In the genomic region with DNA sequence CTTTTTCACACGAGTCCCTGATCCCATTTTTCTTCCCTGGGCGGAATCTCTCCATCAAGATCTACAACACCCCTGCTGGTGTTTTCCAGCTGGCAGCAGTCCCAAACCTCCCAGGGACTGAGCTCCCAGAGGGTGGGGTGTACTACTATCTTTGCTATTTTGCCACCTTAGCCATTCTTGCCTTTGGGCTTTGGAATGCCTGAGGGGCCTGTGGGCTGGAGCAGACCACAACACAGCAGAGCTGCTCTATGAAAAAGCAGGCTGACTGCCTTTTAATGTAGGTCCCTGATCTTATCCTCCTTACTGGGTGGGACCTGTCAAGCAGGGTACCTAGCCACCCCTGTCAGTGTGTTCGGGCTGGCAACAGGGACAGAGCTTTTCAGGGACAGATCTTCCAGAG, we compare ENCODE assay signal across 32 cellular contexts.
DNase-seq lines count a peak whose midpoint lies in the region; ATAC-seq, FAIRE-seq and TF ChIP-seq lines count a peak whose summit lies in the region.
"Had no signal": no experiment of that assay in that cellular context is flagged by ENCODE, and none has a peak within 500 bp of the region (broad histone marks: within the 10 kb centered on the region; RNA-seq: fewer than 3 reads in every experiment).

No MANE protein-coding gene starts in this region.

- no peak for TF ChIP-seq POLR2A in K562 (conservative IDR thresholded peaks at IDR 0.05)

- no TSS peak for BruUV-seq in K562 (replicated peaks; lab: Mats Ljungman, UMichigan)

- H3K36me3 ChIP-seq in BE2C (no peaks in the 10 kb centered on the region), K562 (ENCODE audit: control insufficient read depth, insufficient read depth, low read length) (no peaks in the 10 kb centered on the region), mucosa of descending colon (ENCODE audit: low read depth) (no peaks in the 10 kb centered on the region), psoas muscle (ENCODE audit: insufficient read depth in 1 of 2, low read depth in 1 of 2) (no peaks in the 10 kb centered on the region)
- H3K36me3 ChIP-seq: MG63, SJCRH30 had no signal

- no peak for FAIRE-seq in K562 (lab: Jason Lieb, UNC)
- FAIRE-seq: GM12878 had no signal

- intact Hi-C loops in K562 (cut with micrococcal nuclease) (no loop called here), mucosa of descending colon (cut with DNase I, micrococcal nuclease) (no loop called here), psoas muscle (cut with DNase I) (no loop called here)

- peak overlapping the region; percentile 8; the same call in 1 of the 2 replicates for H3K4me3 ChIP-seq in BE2C (ENCODE audit: low read depth, low read length)
- H3K4me3 ChIP-seq in K562: peak overlapping the region; percentile 5; the same call in 1 of the 2 replicates
- no peak overlapping the region for H3K4me3 ChIP-seq in mucosa of descending colon
- H3K4me3 ChIP-seq in psoas muscle: no peak overlapping the region
- H3K4me3 ChIP-seq: GM12878, MG63, SJCRH30 had no signal

- CTCF ChIA-PET in K562 (lab: Yijun Ruan, JAX; ENCODE audit: low intra/inter-chr PET ratio): no interaction called here

- 16% methylated on average over 3 of the region's 3 CpGs for WGBS in K562 (ENCODE audit: insufficient coverage, low coverage, missing lambda C conversion rate)
- 79 to 90% (median 87%) methylated on average over 3 of the region's 3 CpGs for WGBS in psoas muscle, 3 donors

- no peaks in the 10 kb centered on the region for H4K20me1 ChIP-seq in K562 (replicated peaks; ENCODE audit: control insufficient read depth, insufficient read depth, low read length)

- in situ Hi-C loops in K562 (cut with MboI): no loop called here

- H3K79me2 ChIP-seq in K562 (ENCODE audit: control insufficient read depth, insufficient read depth, low read length): no peaks in the 10 kb centered on the region

- H3K4me2 ChIP-seq in K562 (ENCODE audit: insufficient read depth, low read length): peak overlapping the region; percentile 75

- H3K9me3 ChIP-seq in BE2C (no peaks in the 10 kb centered on the region), K562 (replicated peaks; ENCODE audit: control insufficient read depth, insufficient read depth, low read depth, low read length) (0 out of 2 replicates have a peak, but pooled peaks cover 4% of the 10 kb centered on the region), mucosa of descending colon (no peaks in the 10 kb centered on the region), psoas muscle (no peaks in the 10 kb centered on the region)
- H3K9me3 ChIP-seq: SJCRH30 had no signal

- no peak for TF ChIP-seq RAD21 in K562 (CRISPR knock-in tag; conservative IDR thresholded peaks at IDR 0.05 in 1 of 2, IDR thresholded peaks at IDR 0.05 in 1 of 2)

- no peaks in the 10 kb centered on the region for H3K27me3 ChIP-seq in BE2C
- no peaks in the 10 kb centered on the region for H3K27me3 ChIP-seq in K562 (ENCODE audit: control insufficient read depth in 2 of 2, insufficient read depth in 2 of 2, low read length in 2 of 2)
- H3K27me3 ChIP-seq in psoas muscle (ENCODE audit: insufficient read depth in 3 of 3, low read length in 2 of 3): no peaks in the 10 kb centered on the region
- H3K27me3 ChIP-seq: MG63, SJCRH30 had no signal

- peak; percentile 75 for DNase-seq in BE2C
- DNase-seq in NCI-H226: peak; percentile 58
- DNase-seq in K562 (ENCODE audit: extremely low read depth in 1 of 4, low spot score in 3 of 4): peak in 1 of 4 experiments; percentile 14
- DNase-seq in myocyte (ENCODE audit: low read depth): peak; percentile 57
- no peak for DNase-seq in mucosa of descending colon
- DNase-seq in psoas muscle: no peak
- DNase-seq: 8988T; activated CD4-positive, alpha-beta T cell treated with anti-CD3 and anti-CD28 coated beads for 48 hours; activated CD8-positive, alpha-beta memory T cell treated with anti-CD3 and anti-CD28 coated beads for 24 hours; activated T-cell treated with anti-CD3 and anti-CD28 coated beads for 4 hours; anterior cingulate cortex; Calu3; central memory CD4-positive, alpha-beta T cell; effector memory CD8-positive, alpha-beta T cell; H7; head of caudate nucleus; KBM-7; kidney glomerular epithelial cell; MG63; midbrain; natural killer cell; NCI-H1417 treated with DMSO at 0.1 percent for 48 hours; NCI-H2081; nucleus accumbens; stimulated activated naive B cell treated with anti-CD40 and anti-IgM and Interleukin-4, amounts not matched to agents 10 μg/mL and 1 μg/mL and 100 μg/mL, for 72 hours; T-helper 9 cell had no signal

- H3K4me1 ChIP-seq in BE2C (peaks cover 27% of the 10 kb centered on the region), K562 (replicated peaks in 1 of 2; ENCODE audit: control insufficient read depth in 2 of 2, insufficient read depth in 2 of 2, low read length in 2 of 2) (peaks cover 3 to 12% of the 10 kb centered on the region in 2 experiments; a peak in 3 of 5 replicates), mucosa of descending colon (ENCODE audit: low read depth) (no peaks in the 10 kb centered on the region), psoas muscle (no peaks in the 10 kb centered on the region)
- H3K4me1 ChIP-seq: SJCRH30 had no signal

- peak overlapping the region; percentile 47 for H2AFZ ChIP-seq in K562 (ENCODE audit: low read depth, low read length)

- H3K27ac ChIP-seq in K562 (ENCODE audit: extremely low read depth, low read depth, low read length) (peak overlapping the region; percentile 74), psoas muscle (no peak overlapping the region)
- H3K27ac ChIP-seq: SJCRH30, VCaP had no signal

- POLR2A ChIA-PET in K562 (lab: Yijun Ruan, JAX): no interaction called here

- TF ChIP-seq EP300 in K562 (IDR thresholded peaks at IDR 0.05; ENCODE audit: low read length): no peak

- no peak for TF ChIP-seq CTCF in BE2C (IDR thresholded peaks at IDR 0.05; ENCODE audit: low read depth, low read length)
- no peak for TF ChIP-seq CTCF in K562 (IDR thresholded peaks at IDR 0.05 in 2 of 3, conservative IDR thresholded peaks at IDR 0.05 in 1 of 3; ENCODE audit: insufficient read depth in 2 of 3, low read depth in 1 of 3, low read length in 3 of 3)
- TF ChIP-seq CTCF in mucosa of descending colon (IDR thresholded peaks at IDR 0.05): no peak
- TF ChIP-seq CTCF in psoas muscle (IDR thresholded peaks at IDR 0.05): no peak

- ATAC-seq in K562 (peak; percentile 62), mucosa of descending colon (no peak), psoas muscle (no peak), GM21390 (IDR thresholded peaks at IDR 0.05; ENCODE audit: unreplicated experiment) (no peak), esophagus mucosa (no peak)
- ATAC-seq: effector memory CD8-positive, alpha-beta T cell; GM12878; natural killer cell; Panc1; stimulated activated naive B cell treated with anti-CD40 and anti-IgM and Interleukin-4, amounts not matched to agents 10 μg/mL and 1 μg/mL and 100 μg/mL, for 72 hours had no signal

- peak overlapping the region in 1 of 2 experiments; percentile 42; a peak in 3 of 4 replicates for H3K9ac ChIP-seq in K562 (ENCODE audit: insufficient read depth in 1 of 2, low read depth in 2 of 2, low read length in 2 of 2)

- H3K9me1 ChIP-seq in K562 (ENCODE audit: control insufficient read depth, insufficient read depth, low read length): no peaks in the 10 kb centered on the region

TF ChIP-seq in K562, 482 proteins besides CTCF, POLR2A, EP300 and RAD21 (continues in another document):
- TF ChIP-seq LCOR (CRISPR knock-in tag; IDR thresholded peaks at IDR 0.05) (no peak), RBBP5 (IDR thresholded peaks at IDR 0.05; ENCODE audit: borderline replicate concordance, insufficient read depth, low read length, poor library complexity, severe bottlenecking) (peak; percentile 3), FOXJ3 (CRISPR knock-in tag; IDR thresholded peaks at IDR 0.05) (no peak), ZBED1 (IDR thresholded peaks at IDR 0.05) (no peak), SRF (CRISPR knock-in tag; IDR thresholded peaks at IDR 0.05) (no peak), RFX5 (IDR thresholded peaks at IDR 0.05; ENCODE audit: low read depth, low read length) (no peak), RBM15 (IDR thresholded peaks at IDR 0.05; ENCODE audit: insufficient read depth, low read length) (no peak)
- TF ChIP-seq, protein P1, sequence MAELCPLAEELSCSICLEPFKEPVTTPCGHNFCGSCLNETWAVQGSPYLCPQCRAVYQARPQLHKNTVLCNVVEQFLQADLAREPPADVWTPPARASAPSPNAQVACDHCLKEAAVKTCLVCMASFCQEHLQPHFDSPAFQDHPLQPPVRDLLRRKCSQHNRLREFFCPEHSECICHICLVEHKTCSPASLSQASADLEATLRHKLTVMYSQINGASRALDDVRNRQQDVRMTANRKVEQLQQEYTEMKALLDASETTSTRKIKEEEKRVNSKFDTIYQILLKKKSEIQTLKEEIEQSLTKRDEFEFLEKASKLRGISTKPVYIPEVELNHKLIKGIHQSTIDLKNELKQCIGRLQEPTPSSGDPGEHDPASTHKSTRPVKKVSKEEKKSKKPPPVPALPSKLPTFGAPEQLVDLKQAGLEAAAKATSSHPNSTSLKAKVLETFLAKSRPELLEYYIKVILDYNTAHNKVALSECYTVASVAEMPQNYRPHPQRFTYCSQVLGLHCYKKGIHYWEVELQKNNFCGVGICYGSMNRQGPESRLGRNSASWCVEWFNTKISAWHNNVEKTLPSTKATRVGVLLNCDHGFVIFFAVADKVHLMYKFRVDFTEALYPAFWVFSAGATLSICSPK (IDR thresholded peaks at IDR 0.05; ENCODE audit: borderline replicate concordance): no peak
- TF ChIP-seq, protein P2, sequence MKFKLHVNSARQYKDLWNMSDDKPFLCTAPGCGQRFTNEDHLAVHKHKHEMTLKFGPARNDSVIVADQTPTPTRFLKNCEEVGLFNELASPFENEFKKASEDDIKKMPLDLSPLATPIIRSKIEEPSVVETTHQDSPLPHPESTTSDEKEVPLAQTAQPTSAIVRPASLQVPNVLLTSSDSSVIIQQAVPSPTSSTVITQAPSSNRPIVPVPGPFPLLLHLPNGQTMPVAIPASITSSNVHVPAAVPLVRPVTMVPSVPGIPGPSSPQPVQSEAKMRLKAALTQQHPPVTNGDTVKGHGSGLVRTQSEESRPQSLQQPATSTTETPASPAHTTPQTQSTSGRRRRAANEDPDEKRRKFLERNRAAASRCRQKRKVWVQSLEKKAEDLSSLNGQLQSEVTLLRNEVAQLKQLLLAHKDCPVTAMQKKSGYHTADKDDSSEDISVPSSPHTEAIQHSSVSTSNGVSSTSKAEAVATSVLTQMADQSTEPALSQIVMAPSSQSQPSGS (CRISPR knock-in tag; IDR thresholded peaks at IDR 0.05): no peak
- TF ChIP-seq, protein P3, sequence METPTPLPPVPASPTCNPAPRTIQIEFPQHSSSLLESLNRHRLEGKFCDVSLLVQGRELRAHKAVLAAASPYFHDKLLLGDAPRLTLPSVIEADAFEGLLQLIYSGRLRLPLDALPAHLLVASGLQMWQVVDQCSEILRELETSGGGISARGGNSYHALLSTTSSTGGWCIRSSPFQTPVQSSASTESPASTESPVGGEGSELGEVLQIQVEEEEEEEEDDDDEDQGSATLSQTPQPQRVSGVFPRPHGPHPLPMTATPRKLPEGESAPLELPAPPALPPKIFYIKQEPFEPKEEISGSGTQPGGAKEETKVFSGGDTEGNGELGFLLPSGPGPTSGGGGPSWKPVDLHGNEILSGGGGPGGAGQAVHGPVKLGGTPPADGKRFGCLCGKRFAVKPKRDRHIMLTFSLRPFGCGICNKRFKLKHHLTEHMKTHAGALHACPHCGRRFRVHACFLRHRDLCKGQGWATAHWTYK (CRISPR knock-in tag; IDR thresholded peaks at IDR 0.05): no peak

Comparison
In these comparisons a context has a peak if more than half of its experiments do, and no peak if none do; other contexts are left out.
1. DNase-seq: peak in BE2C (single experiment), NCI-H226 (single experiment) and myocyte (single experiment); none in mucosa of descending colon (0 of 3) and psoas muscle (0 of 2).
2. H3K4me3 ChIP-seq: peak in BE2C (single experiment) and K562 (single experiment); none in mucosa of descending colon (single experiment) and psoas muscle (single experiment).